ENCODE assay signal across 1 cellular context in the genomic region with DNA sequence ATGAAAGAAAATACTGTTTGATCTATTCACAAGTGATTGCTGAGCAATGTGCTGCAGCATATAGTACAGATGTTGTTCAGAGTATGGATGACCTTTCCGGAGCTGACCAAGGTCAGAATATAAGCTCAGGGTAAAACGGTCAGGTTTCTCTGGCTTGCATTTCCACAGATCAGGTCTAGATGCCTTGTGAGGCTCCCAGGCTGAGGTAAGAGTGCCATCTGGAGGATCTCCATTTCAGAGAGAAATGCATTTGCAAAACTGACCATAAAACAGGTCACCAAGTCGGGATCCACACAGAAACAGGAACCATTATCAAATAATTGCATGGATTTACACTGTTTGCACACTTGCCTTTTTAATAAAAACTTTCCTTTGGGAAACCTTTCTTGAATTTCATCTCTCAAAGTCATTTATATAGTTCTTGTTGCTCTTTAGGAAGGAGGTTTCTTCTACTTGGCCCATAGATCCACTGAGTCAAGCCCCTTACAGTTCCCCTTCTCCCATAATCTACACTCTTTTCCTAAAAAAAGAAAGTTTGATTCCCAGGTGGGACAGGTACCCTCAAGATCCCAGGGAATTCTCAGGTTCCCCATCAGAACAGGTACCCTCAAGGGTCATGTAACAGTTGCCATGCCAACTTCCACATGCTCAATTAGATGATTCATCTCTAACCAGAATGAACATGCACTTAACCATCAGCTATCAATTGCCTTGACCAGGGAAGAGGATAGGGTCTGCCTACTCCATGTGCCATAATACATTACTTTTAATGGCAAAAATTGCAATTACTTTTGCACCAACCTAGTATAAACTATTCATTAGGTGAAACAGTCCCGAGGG.
TF ChIP-seq lines count a peak whose summit lies in the region.

No MANE protein-coding gene starts in this region.

TF ChIP-seq in GM12878, 131 proteins besides CTCF, POLR2A, EP300 and RAD21:
- peak; percentile 20; the same call in 1 of the 2 replicates for TF ChIP-seq SMC3 (IDR thresholded peaks at IDR 0.05; ENCODE audit: borderline replicate concordance, low read length)
- TF ChIP-seq USF2 (IDR thresholded peaks at IDR 0.05; ENCODE audit: borderline replicate concordance, low read depth, low read length): no peak
TF ChIP-seq in GM12878: peak in this region for 1.
